1 cellular context compared by ENCODE assay signal in the genomic region with DNA sequence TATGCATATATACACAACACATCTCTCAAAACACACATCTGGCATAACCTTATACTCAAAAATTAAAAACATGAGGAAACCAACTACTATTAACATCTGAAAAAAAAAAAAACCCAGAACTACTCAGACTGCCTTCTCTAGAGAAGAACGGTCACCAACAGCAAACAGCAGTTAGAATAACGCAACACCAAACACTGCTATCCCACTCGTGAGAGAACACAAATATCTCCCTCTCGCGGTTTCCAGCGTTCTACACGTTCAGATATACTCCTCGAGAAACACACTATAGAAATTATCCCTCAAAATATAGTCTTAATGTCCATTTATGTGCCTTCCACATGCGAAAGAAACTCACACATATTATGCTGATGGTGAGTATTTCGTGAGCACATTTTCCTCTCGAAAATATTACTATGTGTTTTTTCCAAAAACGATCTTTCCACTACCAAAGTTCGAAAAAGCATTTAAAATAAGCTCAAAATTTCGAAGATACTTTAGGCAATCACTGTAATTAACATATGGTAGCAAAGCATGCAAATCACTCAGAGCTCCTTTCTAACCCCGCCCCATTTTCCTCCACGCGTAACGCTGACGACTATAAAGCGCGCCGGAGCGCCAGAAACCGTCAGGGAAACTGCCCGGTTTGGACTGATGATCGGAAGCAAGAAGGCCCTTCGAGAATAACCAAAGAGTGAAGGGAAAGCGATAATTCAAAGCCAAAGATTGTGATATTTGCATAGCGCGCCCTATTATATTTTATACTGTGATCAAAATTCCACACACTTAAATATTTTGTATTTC.
TF ChIP-seq lines count a peak whose summit lies in the region.

No MANE protein-coding gene starts in this region.

TF ChIP-seq in HepG2, 621 proteins besides CTCF, POLR2A, EP300 and RAD21 (continued from another document and continues in another):
- TF ChIP-seq AFF4 (CRISPR knock-in tag; IDR thresholded peaks at IDR 0.05) (peak; percentile 99), CHCHD3 (CRISPR knock-in tag; IDR thresholded peaks at IDR 0.05) (no peak; the same call in 1 of the 2 replicates), ZNF501 (CRISPR knock-in tag; IDR thresholded peaks at IDR 0.05) (peak; percentile 96), ZNF350 (CRISPR knock-in tag; IDR thresholded peaks at IDR 0.05; ENCODE audit: borderline replicate concordance, low read depth) (no peak; the same call in none of the 2 replicates), ZBTB20 (CRISPR knock-in tag; IDR thresholded peaks at IDR 0.05; ENCODE audit: borderline replicate concordance, low read depth) (peak; percentile 96), ZMYM2 (CRISPR knock-in tag; IDR thresholded peaks at IDR 0.05) (peak; percentile 81), ZMAT5 (CRISPR knock-in tag; IDR thresholded peaks at IDR 0.05; ENCODE audit: borderline replicate concordance, low read depth) (no peak), ZNF670 (CRISPR knock-in tag; IDR thresholded peaks at IDR 0.05; ENCODE audit: borderline replicate concordance) (no peak; the same call in 1 of the 2 replicates), EED (CRISPR knock-in tag; IDR thresholded peaks at IDR 0.05) (no peak), THYN1 (CRISPR knock-in tag; IDR thresholded peaks at IDR 0.05; ENCODE audit: borderline replicate concordance, low read depth) (no peak), ARNT (IDR thresholded peaks at IDR 0.05) (no peak), NR2C2 (CRISPR knock-in tag; IDR thresholded peaks at IDR 0.05; ENCODE audit: borderline replicate concordance) (peak; percentile 60; the same call in 1 of the 2 replicates), ZNF510 (CRISPR knock-in tag; IDR thresholded peaks at IDR 0.05; ENCODE audit: low read depth) (peak; percentile 98), ZNF224 (CRISPR knock-in tag; IDR thresholded peaks at IDR 0.05) (no peak; the same call in 1 of the 2 replicates), ZBTB7B (CRISPR knock-in tag; IDR thresholded peaks at IDR 0.05) (peak; percentile 68; the same call in 1 of the 2 replicates), HNRNPUL1 (IDR thresholded peaks at IDR 0.05; ENCODE audit: low read depth, low read length) (no peak), HNRNPLL (IDR thresholded peaks at IDR 0.05; ENCODE audit: low read depth, low read length, poor library complexity, severe bottlenecking) (no peak), RFX3 (CRISPR knock-in tag; IDR thresholded peaks at IDR 0.05) (no peak), ZFP91 (CRISPR knock-in tag; IDR thresholded peaks at IDR 0.05; ENCODE audit: borderline replicate concordance) (no peak; the same call in 1 of the 2 replicates), THAP11 (CRISPR knock-in tag; IDR thresholded peaks at IDR 0.05) (peak; percentile 82), ZNF777 (CRISPR knock-in tag; IDR thresholded peaks at IDR 0.05) (no peak; the same call in 1 of the 2 replicates), TSC22D2 (CRISPR knock-in tag; IDR thresholded peaks at IDR 0.05; ENCODE audit: borderline replicate concordance) (peak; percentile 85; the same call in 1 of the 2 replicates), BATF2 (CRISPR knock-in tag; IDR thresholded peaks at IDR 0.05) (peak; percentile 95), SATB2 (CRISPR knock-in tag; IDR thresholded peaks at IDR 0.05) (peak; percentile 47; the same call in 1 of the 2 replicates), ZFX (CRISPR knock-in tag; IDR thresholded peaks at IDR 0.05; ENCODE audit: low read depth) (peak; percentile 84), ZNF644 (CRISPR knock-in tag; IDR thresholded peaks at IDR 0.05; ENCODE audit: low read depth) (no peak), ZNF496 (CRISPR knock-in tag; IDR thresholded peaks at IDR 0.05; ENCODE audit: insufficient replicate concordance) (no peak), ZBTB34 (CRISPR knock-in tag; IDR thresholded peaks at IDR 0.05) (peak; percentile 67; the same call in 1 of the 2 replicates), ZNF7 (CRISPR knock-in tag; IDR thresholded peaks at IDR 0.05) (no peak; the same call in 1 of the 2 replicates), NFATC3 (CRISPR knock-in tag; IDR thresholded peaks at IDR 0.05) (peak; percentile 62; the same call in 1 of the 2 replicates), FOSL2 (CRISPR knock-in tag; IDR thresholded peaks at IDR 0.05) (peak; percentile 69)
- TF ChIP-seq, protein P1, sequence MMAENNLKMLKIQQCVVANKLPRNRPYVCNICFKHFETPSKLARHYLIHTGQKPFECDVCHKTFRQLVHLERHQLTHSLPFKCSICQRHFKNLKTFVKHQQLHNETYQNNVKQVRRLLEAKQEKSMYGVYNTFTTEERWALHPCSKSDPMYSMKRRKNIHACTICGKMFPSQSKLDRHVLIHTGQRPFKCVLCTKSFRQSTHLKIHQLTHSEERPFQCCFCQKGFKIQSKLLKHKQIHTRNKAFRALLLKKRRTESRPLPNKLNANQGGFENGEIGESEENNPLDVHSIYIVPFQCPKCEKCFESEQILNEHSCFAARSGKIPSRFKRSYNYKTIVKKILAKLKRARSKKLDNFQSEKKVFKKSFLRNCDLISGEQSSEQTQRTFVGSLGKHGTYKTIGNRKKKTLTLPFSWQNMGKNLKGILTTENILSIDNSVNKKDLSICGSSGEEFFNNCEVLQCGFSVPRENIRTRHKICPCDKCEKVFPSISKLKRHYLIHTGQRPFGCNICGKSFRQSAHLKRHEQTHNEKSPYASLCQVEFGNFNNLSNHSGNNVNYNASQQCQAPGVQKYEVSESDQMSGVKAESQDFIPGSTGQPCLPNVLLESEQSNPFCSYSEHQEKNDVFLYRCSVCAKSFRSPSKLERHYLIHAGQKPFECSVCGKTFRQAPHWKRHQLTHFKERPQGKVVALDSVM (CRISPR knock-in tag; IDR thresholded peaks at IDR 0.05): peak; percentile 41; the same call in 1 of the 2 replicates
- TF ChIP-seq, protein P2, sequence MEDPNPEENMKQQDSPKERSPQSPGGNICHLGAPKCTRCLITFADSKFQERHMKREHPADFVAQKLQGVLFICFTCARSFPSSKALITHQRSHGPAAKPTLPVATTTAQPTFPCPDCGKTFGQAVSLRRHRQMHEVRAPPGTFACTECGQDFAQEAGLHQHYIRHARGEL (CRISPR knock-in tag; IDR thresholded peaks at IDR 0.05): 0 out of 2 replicates have a peak, but pooled peaks have one; percentile 34
- TF ChIP-seq, protein P3, sequence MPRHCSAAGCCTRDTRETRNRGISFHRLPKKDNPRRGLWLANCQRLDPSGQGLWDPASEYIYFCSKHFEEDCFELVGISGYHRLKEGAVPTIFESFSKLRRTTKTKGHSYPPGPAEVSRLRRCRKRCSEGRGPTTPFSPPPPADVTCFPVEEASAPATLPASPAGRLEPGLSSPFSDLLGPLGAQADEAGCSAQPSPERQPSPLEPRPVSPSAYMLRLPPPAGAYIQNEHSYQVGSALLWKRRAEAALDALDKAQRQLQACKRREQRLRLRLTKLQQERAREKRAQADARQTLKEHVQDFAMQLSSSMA (CRISPR knock-in tag; IDR thresholded peaks at IDR 0.05): peak; percentile 85; the same call in 1 of the 2 replicates
- TF ChIP-seq, protein P4, sequence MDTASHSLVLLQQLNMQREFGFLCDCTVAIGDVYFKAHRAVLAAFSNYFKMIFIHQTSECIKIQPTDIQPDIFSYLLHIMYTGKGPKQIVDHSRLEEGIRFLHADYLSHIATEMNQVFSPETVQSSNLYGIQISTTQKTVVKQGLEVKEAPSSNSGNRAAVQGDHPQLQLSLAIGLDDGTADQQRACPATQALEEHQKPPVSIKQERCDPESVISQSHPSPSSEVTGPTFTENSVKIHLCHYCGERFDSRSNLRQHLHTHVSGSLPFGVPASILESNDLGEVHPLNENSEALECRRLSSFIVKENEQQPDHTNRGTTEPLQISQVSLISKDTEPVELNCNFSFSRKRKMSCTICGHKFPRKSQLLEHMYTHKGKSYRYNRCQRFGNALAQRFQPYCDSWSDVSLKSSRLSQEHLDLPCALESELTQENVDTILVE (CRISPR knock-in tag; IDR thresholded peaks at IDR 0.05): peak; percentile 88; the same call in 1 of the 2 replicates
- TF ChIP-seq, protein P5, sequence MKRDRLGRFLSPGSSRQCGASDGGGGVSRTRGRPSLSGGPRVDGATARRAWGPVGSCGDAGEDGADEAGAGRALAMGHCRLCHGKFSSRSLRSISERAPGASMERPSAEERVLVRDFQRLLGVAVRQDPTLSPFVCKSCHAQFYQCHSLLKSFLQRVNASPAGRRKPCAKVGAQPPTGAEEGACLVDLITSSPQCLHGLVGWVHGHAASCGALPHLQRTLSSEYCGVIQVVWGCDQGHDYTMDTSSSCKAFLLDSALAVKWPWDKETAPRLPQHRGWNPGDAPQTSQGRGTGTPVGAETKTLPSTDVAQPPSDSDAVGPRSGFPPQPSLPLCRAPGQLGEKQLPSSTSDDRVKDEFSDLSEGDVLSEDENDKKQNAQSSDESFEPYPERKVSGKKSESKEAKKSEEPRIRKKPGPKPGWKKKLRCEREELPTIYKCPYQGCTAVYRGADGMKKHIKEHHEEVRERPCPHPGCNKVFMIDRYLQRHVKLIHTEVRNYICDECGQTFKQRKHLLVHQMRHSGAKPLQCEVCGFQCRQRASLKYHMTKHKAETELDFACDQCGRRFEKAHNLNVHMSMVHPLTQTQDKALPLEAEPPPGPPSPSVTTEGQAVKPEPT (CRISPR knock-in tag; IDR thresholded peaks at IDR 0.05; ENCODE audit: low read depth): peak; percentile 65; the same call in 1 of the 2 replicates
- TF ChIP-seq, protein P6, sequence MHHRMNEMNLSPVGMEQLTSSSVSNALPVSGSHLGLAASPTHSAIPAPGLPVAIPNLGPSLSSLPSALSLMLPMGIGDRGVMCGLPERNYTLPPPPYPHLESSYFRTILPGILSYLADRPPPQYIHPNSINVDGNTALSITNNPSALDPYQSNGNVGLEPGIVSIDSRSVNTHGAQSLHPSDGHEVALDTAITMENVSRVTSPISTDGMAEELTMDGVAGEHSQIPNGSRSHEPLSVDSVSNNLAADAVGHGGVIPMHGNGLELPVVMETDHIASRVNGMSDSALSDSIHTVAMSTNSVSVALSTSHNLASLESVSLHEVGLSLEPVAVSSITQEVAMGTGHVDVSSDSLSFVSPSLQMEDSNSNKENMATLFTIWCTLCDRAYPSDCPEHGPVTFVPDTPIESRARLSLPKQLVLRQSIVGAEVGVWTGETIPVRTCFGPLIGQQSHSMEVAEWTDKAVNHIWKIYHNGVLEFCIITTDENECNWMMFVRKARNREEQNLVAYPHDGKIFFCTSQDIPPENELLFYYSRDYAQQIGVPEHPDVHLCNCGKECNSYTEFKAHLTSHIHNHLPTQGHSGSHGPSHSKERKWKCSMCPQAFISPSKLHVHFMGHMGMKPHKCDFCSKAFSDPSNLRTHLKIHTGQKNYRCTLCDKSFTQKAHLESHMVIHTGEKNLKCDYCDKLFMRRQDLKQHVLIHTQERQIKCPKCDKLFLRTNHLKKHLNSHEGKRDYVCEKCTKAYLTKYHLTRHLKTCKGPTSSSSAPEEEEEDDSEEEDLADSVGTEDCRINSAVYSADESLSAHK (CRISPR knock-in tag; IDR thresholded peaks at IDR 0.05; ENCODE audit: borderline replicate concordance): peak; percentile 89; the same call in 1 of the 2 replicates
